ENCODE assay signal across 17 cellular contexts in genomic region chr1:117135329-117135728, GRCh38. TPM values are rescaled to one million over a fixed set of nuclear protein-coding genes. Genes with fewer than 3 reads are reported as not detected.
A peak's percentile ranks its signal among the peaks of the same experiment; 100 is the strongest.
DNase-seq lines count a peak whose midpoint lies in the region; ATAC-seq, FAIRE-seq and TF ChIP-seq lines count a peak whose summit lies in the region.
"Had no signal": no experiment of that assay in that cellular context is flagged by ENCODE, and none has a peak within 500 bp of the region (broad histone marks: within the 10 kb centered on the region; RNA-seq: fewer than 3 reads in every experiment).

No MANE protein-coding gene starts in this region.

- no peaks in the 10 kb centered on the region for H3K36me3 Mint-ChIP-seq in mesothelial cell of epicardium
- H3K36me3 Mint-ChIP-seq in activated naive CD8-positive, alpha-beta T cell treated with anti-CD3 and anti-CD28 coated beads for 36 hours = no peaks in the 10 kb centered on the region
- H3K36me3 Mint-ChIP-seq: CD8-positive, alpha-beta T cell had no signal

- TF ChIP-seq POLR2A in H1 (IDR thresholded peaks at IDR 0.05; ENCODE audit: control extremely low read depth in 1 of 2, low read depth in 2 of 2, low read length in 2 of 2) = no peak

- FAIRE-seq in H1 (lab: Jason Lieb, UNC) = no peak
- FAIRE-seq: GM12878, GM19239, HTR-8/SVneo had no signal

- DNase-seq in H1 (ENCODE audit: low read depth in 1 of 2, low spot score in 2 of 2) (no peak), mesothelial cell of epicardium (ENCODE audit: low spot score in 2 of 2, unreplicated experiment in 2 of 2) (no peak), dedifferentiated amniotic fluid mesenchymal stem cell (ENCODE audit: extremely low spot score) (no peak)
- DNase-seq in activated naive CD8-positive, alpha-beta T cell treated with anti-CD3 and anti-CD28 coated beads for 36 hours = no peak
- DNase-seq: Calu3; CD8-positive, alpha-beta T cell; DMS79 treated with DMSO at 0.1 percent for 48 hours; GF-D8; GM23248; H9 had no signal

- CTCF ChIA-PET in H1 (lab: Charles Lee; ENCODE audit: partially characterized antibody) = interaction anchor here (0.7 to 4.3 kb wide), 2 partner anchors 25 to 149 kb away, joined by 3 to 23 read pairs; no protein-coding TSS in a partner anchor

- H3K18ac ChIP-seq in H1 (ENCODE audit: extremely low read depth, low read length) = peak overlapping the region; percentile 38; the same call in 1 of the 2 replicates

- H2AK5ac ChIP-seq in H1 (ENCODE audit: low read depth, low read length) = no peak overlapping the region

- H4K91ac ChIP-seq in H1 (replicated peaks; ENCODE audit: insufficient read length, low read length) = no peak overlapping the region

- H2BK20ac ChIP-seq in H1 (ENCODE audit: low read length) = no peak overlapping the region

- H3K4me3 ChIP-seq in HUES64 (ENCODE audit: low read length) = no peak overlapping the region
- H3K4me3 ChIP-seq in H1 (ENCODE audit: extremely low read depth in 1 of 4, insufficient read depth in 2 of 4, low read depth in 3 of 4, low read length in 4 of 4) = peak overlapping the region in 1 of 4 experiments; percentile 25; a peak in 1 of 8 replicates
- H3K4me3 ChIP-seq: BLaER1 treated with 17β-estradiol and CSF1 and Interleukin-3, amounts not matched to agents 10 nM and 100 nM; GM12878; GM23248 had no signal

- no peak overlapping the region for H3K4ac ChIP-seq in H1 (replicated peaks; ENCODE audit: insufficient read length, low read depth, low read length)

- TF ChIP-seq CTCF in H1 (IDR thresholded peaks at IDR 0.05; ENCODE audit: control extremely low read depth in 1 of 3, insufficient read depth in 1 of 3, low read depth in 1 of 3, low read length in 3 of 3) = no peak
- no peak for TF ChIP-seq CTCF in mesothelial cell of epicardium (IDR thresholded peaks at IDR 0.05; ENCODE audit: unreplicated experiment)

- no peaks in the 10 kb centered on the region for H4K20me1 ChIP-seq in H1 (replicated peaks in 1 of 2; ENCODE audit: control insufficient read depth in 1 of 2, insufficient read depth in 2 of 2, low read length in 2 of 2)
- H4K20me1 ChIP-seq: BLaER1 treated with 17β-estradiol and CSF1 and Interleukin-3, amounts not matched to agents 10 nM and 100 nM had no signal

- TF ChIP-seq RAD21 in H1 (IDR thresholded peaks at IDR 0.05 in 1 of 2, conservative IDR thresholded peaks at IDR 0.05 in 1 of 2; ENCODE audit: low read depth in 2 of 2, low read length in 2 of 2) = no peak

- no peaks in the 10 kb centered on the region for H3K79me2 ChIP-seq in H1 (ENCODE audit: control insufficient read depth in 1 of 2, insufficient read depth in 2 of 2, low read length in 2 of 2)

- no peaks in the 10 kb centered on the region for H3K27me3 Mint-ChIP-seq in mesothelial cell of epicardium (ENCODE audit: low read depth)
- peaks cover 16% of the 10 kb centered on the region for H3K27me3 Mint-ChIP-seq in activated naive CD8-positive, alpha-beta T cell treated with anti-CD3 and anti-CD28 coated beads for 36 hours

- POLR2A ChIA-PET in H1 (lab: Charles Lee; ENCODE audit: partially characterized antibody) = interaction anchor here (0.7 kb wide), 1 partner anchor 75 kb away, joined by 3 read pairs; no protein-coding TSS in a partner anchor

- H3K9me3 Mint-ChIP-seq in mesothelial cell of epicardium = no peaks in the 10 kb centered on the region
- H3K9me3 Mint-ChIP-seq in activated naive CD8-positive, alpha-beta T cell treated with anti-CD3 and anti-CD28 coated beads for 36 hours = no peaks in the 10 kb centered on the region
- H3K9me3 Mint-ChIP-seq: CD8-positive, alpha-beta T cell; H9 had no signal

- H3K27me3 ChIP-seq in HUES64 (ENCODE audit: insufficient read depth, low read length) = no peaks in the 10 kb centered on the region
- no peaks in the 10 kb centered on the region for H3K27me3 ChIP-seq in H1 (replicated peaks in 1 of 4; ENCODE audit: control insufficient read depth in 3 of 4, extremely low read depth in 1 of 4, insufficient read depth in 3 of 4, low read length in 3 of 4)
- H3K27me3 ChIP-seq: BLaER1 treated with 17β-estradiol and CSF1 and Interleukin-3, amounts not matched to agents 10 nM and 100 nM had no signal

- H3K56ac ChIP-seq in H1 (replicated peaks; ENCODE audit: insufficient read length, low read depth, low read length) = no peak overlapping the region

- no peak overlapping the region for H4K8ac ChIP-seq in H1 (ENCODE audit: extremely low read depth, insufficient read depth, low read length)

- H3K14ac ChIP-seq in H1 (ENCODE audit: insufficient read length) = no peak overlapping the region

- no peaks in the 10 kb centered on the region for H3K79me1 ChIP-seq in H1 (ENCODE audit: low read depth, low read length)

- H3K9me3 ChIP-seq in HUES64 (ENCODE audit: insufficient read depth, low read depth, low read length) (no peaks in the 10 kb centered on the region), H1 (ENCODE audit: insufficient read depth in 2 of 2, low read depth in 1 of 2, low read length in 1 of 2) (no peaks in the 10 kb centered on the region)
- H3K9me3 ChIP-seq: BLaER1 treated with 17β-estradiol and CSF1 and Interleukin-3, amounts not matched to agents 10 nM and 100 nM had no signal

- no peaks in the 10 kb centered on the region for H3K36me3 ChIP-seq in HUES64 (ENCODE audit: insufficient read depth, low read length)
- no peaks in the 10 kb centered on the region for H3K36me3 ChIP-seq in H1 (ENCODE audit: control insufficient read depth in 2 of 4, insufficient read depth in 4 of 4, low read length in 3 of 4)
- H3K36me3 ChIP-seq: BLaER1 treated with 17β-estradiol and CSF1 and Interleukin-3, amounts not matched to agents 10 nM and 100 nM had no signal

- H2BK120ac ChIP-seq in H1 (replicated peaks; ENCODE audit: low read depth, low read length) = no peak overlapping the region

- peaks cover 46% of the 10 kb centered on the region for H3K4me1 Mint-ChIP-seq in mesothelial cell of epicardium
- H3K4me1 Mint-ChIP-seq in activated naive CD8-positive, alpha-beta T cell treated with anti-CD3 and anti-CD28 coated beads for 36 hours = no peaks in the 10 kb centered on the region
- H3K4me1 Mint-ChIP-seq: B cell had no signal

- no peak overlapping the region for H3K23ac ChIP-seq in H1 (ENCODE audit: insufficient read length)

- peak overlapping the region; percentile 27 for H3K27ac Mint-ChIP-seq in mesothelial cell of epicardium
- no peak overlapping the region for H3K27ac Mint-ChIP-seq in activated naive CD8-positive, alpha-beta T cell treated with anti-CD3 and anti-CD28 coated beads for 36 hours
- H3K27ac Mint-ChIP-seq: B cell; CD8-positive, alpha-beta T cell had no signal

- ATAC-seq in GM21737 (IDR thresholded peaks at IDR 0.05; ENCODE audit: unreplicated experiment) = no peak
- ATAC-seq: CD8-positive, alpha-beta T cell; GM12878 had no signal

- no peak overlapping the region for H2BK15ac ChIP-seq in H1 (ENCODE audit: low read length)

- H3K9ac ChIP-seq in HUES64 (ENCODE audit: low read depth, low read length) (0 out of 2 replicates have a peak overlapping the region, but pooled peaks have one; percentile 14), H1 (replicated peaks in 1 of 4; ENCODE audit: extremely low read depth in 1 of 4, low read depth in 3 of 4, low read length in 3 of 4) (no peak overlapping the region)
- H3K9ac ChIP-seq: BLaER1 treated with 17β-estradiol and CSF1 and Interleukin-3, amounts not matched to agents 10 nM and 100 nM; GM23248 had no signal

- peak overlapping the region; percentile 23 to 37; a peak in 2 of 4 replicates for H3K4me2 ChIP-seq in H1 (ENCODE audit: insufficient read depth in 1 of 2, low read depth in 2 of 2, low read length in 2 of 2)
- H3K4me2 ChIP-seq: BLaER1 treated with 17β-estradiol and CSF1 and Interleukin-3, amounts not matched to agents 10 nM and 100 nM had no signal

- H4K5ac ChIP-seq in H1 (ENCODE audit: insufficient read length, low read depth, low read length) = peak overlapping the region; percentile 86

- H3K23me2 ChIP-seq in H1 (ENCODE audit: low read depth, low read length) = no peaks in the 10 kb centered on the region; the same call in 1 of the 2 replicates

- no peak overlapping the region for H2BK12ac ChIP-seq in H1 (ENCODE audit: low read depth, low read length)

- H3K27ac ChIP-seq in HUES64 (ENCODE audit: low read depth, low read length) (peak overlapping the region; percentile 54; the same call in 1 of the 2 replicates), H1 (ENCODE audit: low read depth, low read length) (no peak overlapping the region)
- H3K27ac ChIP-seq: BLaER1 treated with 17β-estradiol and CSF1 and Interleukin-3, amounts not matched to agents 10 nM and 100 nM; GM23248 had no signal

- H2AFZ ChIP-seq in H1 (ENCODE audit: low read length) = no peak overlapping the region
- H2AFZ ChIP-seq: GM23248 had no signal

- no peak overlapping the region for H2BK5ac ChIP-seq in H1 (ENCODE audit: low read depth, low read length)

- H3K4me1 ChIP-seq in HUES64 (ENCODE audit: insufficient read depth, low read length) = peaks cover 26% of the 10 kb centered on the region
- H3K4me1 ChIP-seq in H1 (replicated peaks in 1 of 4; ENCODE audit: control insufficient read depth in 3 of 4, insufficient read depth in 4 of 4, low read length in 3 of 4) = peaks cover 0 to 16% (median 12%) of the 10 kb centered on the region in 4 experiments; a peak in 4 of 7 replicates

- 8% methylated on average over 1 of the region's 2 CpGs for WGBS in HUES64
- WGBS in H1 (ENCODE audit: extremely low coverage in 1 of 2, insufficient coverage in 1 of 2, insufficient read length in 1 of 2, insufficient replicate concordance in 2 of 2, low coverage in 1 of 2, low lambda C conversion rate in 2 of 2, missing lambda C conversion rate in 1 of 2), 2 experiments = 33% methylated on average over 2 of the region's 2 CpGs; no CpG with 5 or more reads in 1 of the 2 experiments

- TF ChIP-seq EP300 in H1 (IDR thresholded peaks at IDR 0.05; ENCODE audit: borderline replicate concordance in 1 of 2, low read depth in 2 of 2, low read length in 2 of 2) = no peak

- H3K4me3 Mint-ChIP-seq in mesothelial cell of epicardium = no peak overlapping the region
- H3K4me3 Mint-ChIP-seq in activated naive CD8-positive, alpha-beta T cell treated with anti-CD3 and anti-CD28 coated beads for 36 hours = no peak overlapping the region
- H3K4me3 Mint-ChIP-seq: B cell; CD8-positive, alpha-beta T cell; H9 had no signal

RNA-seq across cellular contexts. Expression of gene TRIM45, which starts 13.8 kb away (rescaled TPM):
- polyA plus RNA-seq in HUES64 (2013, experiment 1 of 2) = 7.9 TPM
- 8.4 TPM for polyA plus RNA-seq in HUES64 (2013, experiment 2 of 2)
- total RNA-seq in H1 (2021; fragmentation: NEBNext Ultra II Directional; extraction: Animal tissue kit (Norgen Biotek cat#: 25700)) = 15.6 and 16.7 TPM in 2 replicates
- 13.7 and 15.0 TPM in 2 replicates for polyA plus RNA-seq in H1 (2011; rRNA removed)
- 22.2 TPM for polyA plus RNA-seq in H1 (2011; cell fraction: cytosol; rRNA removed)
- polyA plus RNA-seq in H1 (2011; cell fraction: nucleus; rRNA removed) = 25.4 TPM
- polyA plus RNA-seq in H1 (2012, experiment 1 of 2) = 17.4 to 23.5 TPM (median 19.7 TPM) in 4 replicates
- 5.0 TPM for polyA plus RNA-seq in H1 (2012, experiment 2 of 2)
- polyA plus RNA-seq in H1 (2013, experiment 1 of 2) = 9.2 TPM
- 7.9 TPM for polyA plus RNA-seq in H1 (2013, experiment 2 of 2)
- polyA minus RNA-seq in H1 (2011; rRNA and poly(A)+ RNA removed) = 12.7 and 13.1 TPM in 2 replicates
- 7.6 TPM for polyA minus RNA-seq in H1 (2011; cell fraction: cytosol; rRNA and poly(A)+ RNA removed)
- polyA minus RNA-seq in H1 (2011; cell fraction: nucleus; rRNA and poly(A)+ RNA removed) = 10.7 TPM
- total RNA-seq in mesothelial cell of epicardium = 39.1 to 41.5 TPM (median 40.0 TPM) in 3 replicates
- total RNA-seq in activated naive CD8-positive, alpha-beta T cell treated with anti-CD3 and anti-CD28 coated beads for 36 hours = under 1 TPM; 0.48 to 0.60 TPM

Comparison
In these comparisons a context has a peak if more than half of its experiments do, and no peak if none do; other contexts are left out.
1. RNA of gene TRIM45, which starts 13.8 kb away (total RNA-seq): 39.1 to 41.5 TPM in mesothelial cell of epicardium and 15.6 to 16.7 TPM in H1; 0.48 to 0.60 TPM in activated naive CD8-positive, alpha-beta T cell treated with anti-CD3 and anti-CD28 coated beads for 36 hours; every median in the first group is over 10 times any median in the second.